ENCODE assay signal across 7 cellular contexts in genomic region chr6:158060447-158061360, GRCh38.
A peak's percentile ranks its signal among the peaks of the same experiment; 100 is the strongest.
DNase-seq lines count a peak whose midpoint lies in the region; ATAC-seq lines count a peak whose summit lies in the region.

No MANE protein-coding gene starts in this region.

- peaks cover 5% of the 10 kb centered on the region for H3K36me3 Mint-ChIP-seq in effector memory CD8-positive, alpha-beta T cell (ENCODE audit: insufficient read depth)

- peak overlapping the region in 1 of 2 donors; percentile 21 for H3K4me3 Mint-ChIP-seq in effector memory CD8-positive, alpha-beta T cell

- H3K27me3 Mint-ChIP-seq in effector memory CD8-positive, alpha-beta T cell, result no peaks in the 10 kb centered on the region

- peak overlapping the region in 1 of 2 donors; percentile 87 for H3K27ac Mint-ChIP-seq in effector memory CD8-positive, alpha-beta T cell

- no peaks in the 10 kb centered on the region for H3K9me3 Mint-ChIP-seq in effector memory CD8-positive, alpha-beta T cell

- H3K4me1 Mint-ChIP-seq in effector memory CD8-positive, alpha-beta T cell (ENCODE audit: low read depth in 2 of 2), result peaks cover 0 to 8% of the 10 kb centered on the region in 2 donors

- DNase-seq in H4 (ENCODE audit: low spot score) (peak; percentile 59), NCI-H774 (lab: John Stamatoyannopoulos, UW) (peak; percentile 68), middle frontal gyrus (ENCODE audit: extremely low spot score, low spot score) (peak; percentile 65), NCI-H2171 treated with DMSO at 0.1 percent for 48 hours (lab: John Stamatoyannopoulos, UW) (no peak), SK-N-DZ (ENCODE audit: low spot score) (no peak)
- no peak for DNase-seq in effector memory CD8-positive, alpha-beta T cell

- peak; percentile 48 for ATAC-seq in effector memory CD8-positive, alpha-beta T cell (replicated peaks)
- ATAC-seq in HG02678 (IDR thresholded peaks at IDR 0.05; ENCODE audit: unreplicated experiment), result no peak

Comparison
In these comparisons a context has a peak if more than half of its experiments do, and no peak if none do; other contexts are left out.
1. DNase-seq: peak in H4 (single experiment), NCI-H774 (single experiment) and middle frontal gyrus (single experiment); none in effector memory CD8-positive, alpha-beta T cell (0 of 3), NCI-H2171 treated with DMSO at 0.1 percent for 48 hours (single experiment) and SK-N-DZ (single experiment).